17 cellular contexts compared by ENCODE assay signal in the genomic region with DNA sequence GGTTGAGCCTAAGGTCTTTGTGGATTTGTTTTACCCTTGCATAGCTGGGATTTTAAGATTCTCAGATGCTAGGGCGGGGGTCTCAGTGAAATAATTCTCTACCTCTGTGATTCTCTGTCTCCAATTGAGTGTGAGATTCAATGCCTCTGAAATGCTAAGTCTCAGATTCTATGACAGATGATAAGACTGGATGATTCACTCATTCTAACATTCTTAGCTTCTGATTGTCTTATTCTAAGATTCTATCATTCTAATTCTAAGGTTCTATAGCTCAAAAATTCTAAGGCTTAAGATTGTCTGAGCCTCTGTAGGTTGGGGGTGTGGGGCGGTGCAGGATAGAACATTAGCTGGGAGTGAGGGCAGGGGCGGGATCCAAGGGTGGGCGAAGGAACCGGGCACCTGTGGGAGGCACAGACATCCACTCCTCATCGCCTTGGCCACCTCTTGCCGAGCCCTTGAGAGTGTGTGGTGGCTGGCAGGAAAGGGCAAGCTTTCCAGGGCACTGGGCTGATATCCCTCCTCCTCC. TPM values are rescaled to one million over a fixed set of nuclear protein-coding genes. Genes with fewer than 3 reads are reported as not detected.
DNase-seq lines count a peak whose midpoint lies in the region; ATAC-seq and TF ChIP-seq lines count a peak whose summit lies in the region.
"Had no signal": no experiment of that assay in that cellular context is flagged by ENCODE, and none has a peak within 500 bp of the region (broad histone marks: within the 10 kb centered on the region; RNA-seq: fewer than 3 reads in every experiment).

No MANE protein-coding gene starts in this region.

- DNase-seq in Right ventricle myocardium inferior (ENCODE audit: missing footprints) (peak; percentile 33), heart right ventricle (no peak), iris pigment epithelial cell (ENCODE audit: low read depth) (peak; percentile 29), C1 segment of cervical spinal cord (lab: John Stamatoyannopoulos, UW) (no peak), cerebellar nuclear complex (lab: John Stamatoyannopoulos, UW) (no peak), AG20443 (ENCODE audit: low spot score) (no peak)
- no peak for DNase-seq in stimulated activated CD4-positive, alpha-beta T cell treated with anti-CD3 and anti-CD28 coated beads, Interleukin-1b, Interleukin-23, amount 100 ng/mL, for 48 hours
- DNase-seq: 8988T, DMS153, NCI-H1417 treated with DMSO at 0.1 percent for 48 hours, NCI-H748 treated with DMSO at 0.1 percent for 48 hours, SJCRH30, SW 1271 had no signal

- H3K4me3 ChIP-seq in heart right ventricle, result no peak overlapping the region
- H3K4me3 ChIP-seq: SJCRH30 had no signal

- H3K27ac ChIP-seq in heart right ventricle, result no peak overlapping the region
- H3K27ac ChIP-seq: RWPE1, SJCRH30 had no signal

- no peaks in the 10 kb centered on the region for H3K36me3 ChIP-seq in heart right ventricle
- H3K36me3 ChIP-seq: SJCRH30 had no signal

- H3K27me3 ChIP-seq in heart right ventricle, result no peaks in the 10 kb centered on the region

- intact Hi-C loops in Right ventricle myocardium inferior (cut with DNase I) (no loop called here), heart right ventricle (cut with DNase I) (no loop called here)

- no peak for TF ChIP-seq CTCF in heart right ventricle (IDR thresholded peaks at IDR 0.05)

- no peaks in the 10 kb centered on the region for H3K4me1 ChIP-seq in heart right ventricle
- H3K4me1 ChIP-seq: SJCRH30 had no signal

- ATAC-seq in Right ventricle myocardium inferior, result no peak
- ATAC-seq in heart right ventricle, result no peak
- ATAC-seq in SK-N-SH treated with all-trans-retinoic acid at 6 μM for 48 hours, result peak; percentile 52
- ATAC-seq: HCT116 had no signal

- 87 to 89% methylated on average over 7 of the region's 7 CpGs for WGBS in heart right ventricle, 2 donors

- no peaks in the 10 kb centered on the region for H3K9me3 ChIP-seq in heart right ventricle
- H3K9me3 ChIP-seq: SJCRH30 had no signal

TF ChIP-seq in SK-N-SH treated with all-trans-retinoic acid at 6 μM for 48 hours, 23 proteins besides CTCF, POLR2A, EP300 and RAD21:
- TF ChIP-seq CSDC2 (CRISPR knock-in tag; IDR thresholded peaks at IDR 0.05), result no peak
- TF ChIP-seq, protein P1, sequence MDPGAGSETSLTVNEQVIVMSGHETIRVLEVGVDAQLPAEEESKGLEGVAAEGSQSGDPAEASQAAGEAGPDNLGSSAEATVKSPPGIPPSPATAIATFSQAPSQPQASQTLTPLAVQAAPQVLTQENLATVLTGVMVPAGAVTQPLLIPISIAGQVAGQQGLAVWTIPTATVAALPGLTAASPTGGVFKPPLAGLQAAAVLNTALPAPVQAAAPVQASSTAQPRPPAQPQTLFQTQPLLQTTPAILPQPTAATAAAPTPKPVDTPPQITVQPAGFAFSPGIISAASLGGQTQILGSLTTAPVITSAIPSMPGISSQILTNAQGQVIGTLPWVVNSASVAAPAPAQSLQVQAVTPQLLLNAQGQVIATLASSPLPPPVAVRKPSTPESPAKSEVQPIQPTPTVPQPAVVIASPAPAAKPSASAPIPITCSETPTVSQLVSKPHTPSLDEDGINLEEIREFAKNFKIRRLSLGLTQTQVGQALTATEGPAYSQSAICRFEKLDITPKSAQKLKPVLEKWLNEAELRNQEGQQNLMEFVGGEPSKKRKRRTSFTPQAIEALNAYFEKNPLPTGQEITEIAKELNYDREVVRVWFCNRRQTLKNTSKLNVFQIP (CRISPR knock-in tag; IDR thresholded peaks at IDR 0.05; ENCODE audit: borderline replicate concordance, low read depth), result no peak
- no peak for TF ChIP-seq BACH2 (CRISPR knock-in tag; IDR thresholded peaks at IDR 0.05; ENCODE audit: borderline replicate concordance)
- TF ChIP-seq ARNTL (CRISPR knock-in tag; IDR thresholded peaks at IDR 0.05; ENCODE audit: borderline replicate concordance, low read depth), result no peak
- no peak for TF ChIP-seq OSR1 (CRISPR knock-in tag; IDR thresholded peaks at IDR 0.05)
- TF ChIP-seq, protein P2, sequence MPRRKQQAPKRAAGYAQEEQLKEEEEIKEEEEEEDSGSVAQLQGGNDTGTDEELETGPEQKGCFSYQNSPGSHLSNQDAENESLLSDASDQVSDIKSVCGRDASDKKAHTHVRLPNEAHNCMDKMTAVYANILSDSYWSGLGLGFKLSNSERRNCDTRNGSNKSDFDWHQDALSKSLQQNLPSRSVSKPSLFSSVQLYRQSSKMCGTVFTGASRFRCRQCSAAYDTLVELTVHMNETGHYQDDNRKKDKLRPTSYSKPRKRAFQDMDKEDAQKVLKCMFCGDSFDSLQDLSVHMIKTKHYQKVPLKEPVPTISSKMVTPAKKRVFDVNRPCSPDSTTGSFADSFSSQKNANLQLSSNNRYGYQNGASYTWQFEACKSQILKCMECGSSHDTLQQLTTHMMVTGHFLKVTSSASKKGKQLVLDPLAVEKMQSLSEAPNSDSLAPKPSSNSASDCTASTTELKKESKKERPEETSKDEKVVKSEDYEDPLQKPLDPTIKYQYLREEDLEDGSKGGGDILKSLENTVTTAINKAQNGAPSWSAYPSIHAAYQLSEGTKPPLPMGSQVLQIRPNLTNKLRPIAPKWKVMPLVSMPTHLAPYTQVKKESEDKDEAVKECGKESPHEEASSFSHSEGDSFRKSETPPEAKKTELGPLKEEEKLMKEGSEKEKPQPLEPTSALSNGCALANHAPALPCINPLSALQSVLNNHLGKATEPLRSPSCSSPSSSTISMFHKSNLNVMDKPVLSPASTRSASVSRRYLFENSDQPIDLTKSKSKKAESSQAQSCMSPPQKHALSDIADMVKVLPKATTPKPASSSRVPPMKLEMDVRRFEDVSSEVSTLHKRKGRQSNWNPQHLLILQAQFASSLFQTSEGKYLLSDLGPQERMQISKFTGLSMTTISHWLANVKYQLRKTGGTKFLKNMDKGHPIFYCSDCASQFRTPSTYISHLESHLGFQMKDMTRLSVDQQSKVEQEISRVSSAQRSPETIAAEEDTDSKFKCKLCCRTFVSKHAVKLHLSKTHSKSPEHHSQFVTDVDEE (CRISPR knock-in tag; IDR thresholded peaks at IDR 0.05), result no peak
- no peak for TF ChIP-seq SNAI2 (CRISPR knock-in tag; IDR thresholded peaks at IDR 0.05)
- TF ChIP-seq ZFP30 (CRISPR knock-in tag; IDR thresholded peaks at IDR 0.05), result no peak
- TF ChIP-seq ISL1 (CRISPR knock-in tag; IDR thresholded peaks at IDR 0.05), result no peak
- TF ChIP-seq ESRRG (CRISPR knock-in tag; IDR thresholded peaks at IDR 0.05), result no peak
TF ChIP-seq in SK-N-SH treated with all-trans-retinoic acid at 6 μM for 48 hours: peak in this region for 0.

RNA-seq across cellular contexts. Expression of a gene that starts 29.5 kb away (rescaled TPM):
- total RNA-seq in Right ventricle myocardium inferior (16.1 TPM), heart right ventricle (10 to 100 TPM in 2 of 10 donors, 1 to 10 TPM in 8; 4.4 to 14.9 (median 8.6) TPM)
- polyA plus RNA-seq in heart right ventricle, result 10 to 100 TPM in 1 of 2 donors, under 1 TPM in 1; 0.91 to 17.9 TPM
- polyA plus RNA-seq: CD14-positive monocyte had no signal

RNA-seq across cellular contexts. Expression of a gene that starts 30.8 kb away (rescaled TPM):
- total RNA-seq in Right ventricle myocardium inferior (12.7 TPM), heart right ventricle (10 to 100 TPM in 9 of 10 donors, 1 to 10 TPM in 1; 7.4 to 35.3 (median 16.6) TPM)
- 10 to 100 TPM in 1 of 2 donors, 1 to 10 TPM in 1; 8.3 to 33.1 TPM for polyA plus RNA-seq in heart right ventricle
- polyA plus RNA-seq: CD14-positive monocyte had no signal

Comparison
In these comparisons a context has a peak if more than half of its experiments do, and no peak if none do; other contexts are left out.
1. DNase-seq: peak in Right ventricle myocardium inferior (single experiment) and iris pigment epithelial cell (single experiment); none in heart right ventricle (0 of 2), C1 segment of cervical spinal cord (0 of 14), cerebellar nuclear complex (0 of 2), AG20443 (single experiment) and stimulated activated CD4-positive, alpha-beta T cell treated with anti-CD3 and anti-CD28 coated beads, Interleukin-1b, Interleukin-23, amount 100 ng/mL, for 48 hours (single experiment).